In the genomic region with DNA sequence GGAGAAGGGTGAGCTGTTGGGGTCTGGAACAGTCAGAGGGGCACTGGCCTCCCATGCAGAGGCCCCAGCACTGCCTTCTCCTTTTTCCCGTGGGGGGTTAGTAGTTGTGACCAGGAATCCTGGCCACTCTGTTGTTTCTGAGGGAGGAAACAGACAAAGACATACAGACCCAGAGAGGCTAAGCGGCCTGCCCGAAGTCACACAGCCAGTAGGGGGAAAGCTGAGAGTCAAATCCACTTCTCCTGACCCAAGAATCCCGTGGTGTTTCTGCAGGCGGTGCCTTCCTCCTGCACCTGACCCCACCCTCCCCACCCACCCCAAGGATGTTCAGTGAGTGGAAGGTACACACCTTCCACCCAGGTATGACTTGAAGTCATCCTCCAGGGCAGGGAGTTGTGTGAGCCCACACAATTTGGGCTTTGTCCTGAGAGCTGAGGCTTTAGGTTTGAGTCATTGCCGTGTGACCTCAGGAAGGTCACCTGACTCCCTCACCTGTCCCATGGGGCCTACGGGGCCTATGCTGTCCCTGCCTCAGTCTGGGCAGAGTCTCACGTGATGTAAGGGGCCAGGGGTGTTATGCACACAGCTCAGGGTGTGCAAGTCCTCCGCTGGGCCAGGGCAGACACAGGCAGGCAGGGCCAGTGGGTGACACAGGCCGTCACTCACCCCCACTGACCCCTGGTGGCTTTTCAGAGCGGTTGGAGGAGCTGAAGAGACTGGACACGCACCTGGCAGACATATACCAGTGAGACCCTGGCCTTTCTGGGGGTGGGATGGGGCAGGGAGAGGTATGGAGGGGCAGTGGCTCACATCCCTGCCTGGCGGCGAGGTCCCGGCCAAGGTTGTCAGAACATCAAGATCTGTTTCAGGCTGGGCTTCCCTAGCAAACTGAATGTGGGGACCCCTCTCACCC, we compare ENCODE assay signal across 1 cellular context.
TF ChIP-seq lines count a peak whose summit lies in the region.

No MANE protein-coding gene starts in this region.

TF ChIP-seq in HepG2, 621 proteins besides CTCF, POLR2A, EP300 and RAD21 (continued from another document and continues in another):
- TF ChIP-seq, protein P1, sequence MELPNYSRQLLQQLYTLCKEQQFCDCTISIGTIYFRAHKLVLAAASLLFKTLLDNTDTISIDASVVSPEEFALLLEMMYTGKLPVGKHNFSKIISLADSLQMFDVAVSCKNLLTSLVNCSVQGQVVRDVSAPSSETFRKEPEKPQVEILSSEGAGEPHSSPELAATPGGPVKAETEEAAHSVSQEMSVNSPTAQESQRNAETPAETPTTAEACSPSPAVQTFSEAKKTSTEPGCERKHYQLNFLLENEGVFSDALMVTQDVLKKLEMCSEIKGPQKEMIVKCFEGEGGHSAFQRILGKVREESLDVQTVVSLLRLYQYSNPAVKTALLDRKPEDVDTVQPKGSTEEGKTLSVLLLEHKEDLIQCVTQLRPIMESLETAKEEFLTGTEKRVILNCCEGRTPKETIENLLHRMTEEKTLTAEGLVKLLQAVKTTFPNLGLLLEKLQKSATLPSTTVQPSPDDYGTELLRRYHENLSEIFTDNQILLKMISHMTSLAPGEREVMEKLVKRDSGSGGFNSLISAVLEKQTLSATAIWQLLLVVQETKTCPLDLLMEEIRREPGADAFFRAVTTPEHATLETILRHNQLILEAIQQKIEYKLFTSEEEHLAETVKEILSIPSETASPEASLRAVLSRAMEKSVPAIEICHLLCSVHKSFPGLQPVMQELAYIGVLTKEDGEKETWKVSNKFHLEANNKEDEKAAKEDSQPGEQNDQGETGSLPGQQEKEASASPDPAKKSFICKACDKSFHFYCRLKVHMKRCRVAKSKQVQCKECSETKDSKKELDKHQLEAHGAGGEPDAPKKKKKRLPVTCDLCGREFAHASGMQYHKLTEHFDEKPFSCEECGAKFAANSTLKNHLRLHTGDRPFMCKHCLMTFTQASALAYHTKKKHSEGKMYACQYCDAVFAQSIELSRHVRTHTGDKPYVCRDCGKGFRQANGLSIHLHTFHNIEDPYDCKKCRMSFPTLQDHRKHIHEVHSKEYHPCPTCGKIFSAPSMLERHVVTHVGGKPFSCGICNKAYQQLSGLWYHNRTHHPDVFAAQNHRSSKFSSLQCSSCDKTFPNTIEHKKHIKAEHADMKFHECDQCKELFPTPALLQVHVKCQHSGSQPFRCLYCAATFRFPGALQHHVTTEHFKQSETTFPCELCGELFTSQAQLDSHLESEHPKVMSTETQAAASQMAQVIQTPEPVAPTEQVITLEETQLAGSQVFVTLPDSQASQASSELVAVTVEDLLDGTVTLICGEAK (IDR thresholded peaks at IDR 0.05) = no peak
- TF ChIP-seq, protein P1 (CRISPR knock-in tag; IDR thresholded peaks at IDR 0.05) = no peak
- TF ChIP-seq, protein P2, sequence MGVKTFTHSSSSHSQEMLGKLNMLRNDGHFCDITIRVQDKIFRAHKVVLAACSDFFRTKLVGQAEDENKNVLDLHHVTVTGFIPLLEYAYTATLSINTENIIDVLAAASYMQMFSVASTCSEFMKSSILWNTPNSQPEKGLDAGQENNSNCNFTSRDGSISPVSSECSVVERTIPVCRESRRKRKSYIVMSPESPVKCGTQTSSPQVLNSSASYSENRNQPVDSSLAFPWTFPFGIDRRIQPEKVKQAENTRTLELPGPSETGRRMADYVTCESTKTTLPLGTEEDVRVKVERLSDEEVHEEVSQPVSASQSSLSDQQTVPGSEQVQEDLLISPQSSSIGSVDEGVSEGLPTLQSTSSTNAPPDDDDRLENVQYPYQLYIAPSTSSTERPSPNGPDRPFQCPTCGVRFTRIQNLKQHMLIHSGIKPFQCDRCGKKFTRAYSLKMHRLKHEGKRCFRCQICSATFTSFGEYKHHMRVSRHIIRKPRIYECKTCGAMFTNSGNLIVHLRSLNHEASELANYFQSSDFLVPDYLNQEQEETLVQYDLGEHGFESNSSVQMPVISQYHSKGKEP (CRISPR knock-in tag; IDR thresholded peaks at IDR 0.05) = 0 out of 2 replicates have a peak, but pooled peaks have one; percentile 4
- TF ChIP-seq KLF9 (CRISPR knock-in tag; IDR thresholded peaks at IDR 0.05; ENCODE audit: low read depth) (no peak), MED13 (CRISPR knock-in tag; IDR thresholded peaks at IDR 0.05) (no peak), ONECUT2 (CRISPR knock-in tag; IDR thresholded peaks at IDR 0.05) (no peak), FOXO1 (CRISPR knock-in tag; IDR thresholded peaks at IDR 0.05) (no peak), HDAC2 (CRISPR knock-in tag; IDR thresholded peaks at IDR 0.05) (peak; percentile 16; the same call in 1 of the 2 replicates), TBL1XR1 (IDR thresholded peaks at IDR 0.05; ENCODE audit: borderline replicate concordance, low read length, partially characterized antibody) (no peak), SMAD1 (CRISPR knock-in tag; IDR thresholded peaks at IDR 0.05; ENCODE audit: borderline replicate concordance, low read depth) (no peak), ZNF33A (CRISPR knock-in tag; IDR thresholded peaks at IDR 0.05; ENCODE audit: borderline replicate concordance) (no peak), ZNF34 (CRISPR knock-in tag; IDR thresholded peaks at IDR 0.05; ENCODE audit: borderline replicate concordance) (no peak), ZNF776 (CRISPR knock-in tag; IDR thresholded peaks at IDR 0.05) (0 out of 2 replicates have a peak, but pooled peaks have one; percentile 54), ZSCAN20 (CRISPR knock-in tag; IDR thresholded peaks at IDR 0.05; ENCODE audit: borderline replicate concordance) (no peak), CCAR2 (optimal IDR thresholded peaks at IDR 0.05; ENCODE audit: low read depth, low read length) (no peak), MATR3 (CRISPR knock-in tag; IDR thresholded peaks at IDR 0.05) (no peak; the same call in 1 of the 2 replicates), RNF2 (conservative IDR thresholded peaks at IDR 0.05; ENCODE audit: low read depth) (no peak; the same call in 1 of the 2 replicates), NR2F2 (IDR thresholded peaks at IDR 0.05; ENCODE audit: borderline replicate concordance, low read depth) (no peak; the same call in 1 of the 2 replicates), ZNF260 (CRISPR knock-in tag; IDR thresholded peaks at IDR 0.05; ENCODE audit: borderline replicate concordance, low read depth) (0 out of 2 replicates have a peak, but pooled peaks have one; percentile 31)
- TF ChIP-seq, protein P3, sequence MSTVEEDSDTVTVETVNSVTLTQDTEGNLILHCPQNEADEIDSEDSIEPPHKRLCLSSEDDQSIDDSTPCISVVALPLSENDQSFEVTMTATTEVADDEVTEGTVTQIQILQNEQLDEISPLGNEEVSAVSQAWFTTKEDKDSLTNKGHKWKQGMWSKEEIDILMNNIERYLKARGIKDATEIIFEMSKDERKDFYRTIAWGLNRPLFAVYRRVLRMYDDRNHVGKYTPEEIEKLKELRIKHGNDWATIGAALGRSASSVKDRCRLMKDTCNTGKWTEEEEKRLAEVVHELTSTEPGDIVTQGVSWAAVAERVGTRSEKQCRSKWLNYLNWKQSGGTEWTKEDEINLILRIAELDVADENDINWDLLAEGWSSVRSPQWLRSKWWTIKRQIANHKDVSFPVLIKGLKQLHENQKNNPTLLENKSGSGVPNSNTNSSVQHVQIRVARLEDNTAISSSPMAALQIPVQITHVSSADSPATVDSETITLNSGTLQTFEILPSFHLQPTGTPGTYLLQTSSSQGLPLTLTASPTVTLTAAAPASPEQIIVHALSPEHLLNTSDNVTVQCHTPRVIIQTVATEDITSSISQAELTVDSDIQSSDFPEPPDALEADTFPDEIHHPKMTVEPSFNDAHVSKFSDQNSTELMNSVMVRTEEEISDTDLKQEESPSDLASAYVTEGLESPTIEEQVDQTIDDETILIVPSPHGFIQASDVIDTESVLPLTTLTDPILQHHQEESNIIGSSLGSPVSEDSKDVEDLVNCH (CRISPR knock-in tag; IDR thresholded peaks at IDR 0.05) = no peak
- TF ChIP-seq, protein P4, sequence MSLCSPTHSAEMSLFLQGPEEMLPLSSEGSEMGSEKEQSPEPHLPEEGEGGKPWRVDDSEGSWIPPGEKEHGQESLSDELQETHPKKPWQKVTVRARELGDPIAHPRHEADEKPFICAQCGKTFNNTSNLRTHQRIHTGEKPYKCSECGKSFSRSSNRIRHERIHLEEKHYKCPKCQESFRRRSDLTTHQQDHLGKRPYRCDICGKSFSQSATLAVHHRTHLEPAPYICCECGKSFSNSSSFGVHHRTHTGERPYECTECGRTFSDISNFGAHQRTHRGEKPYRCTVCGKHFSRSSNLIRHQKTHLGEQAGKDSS (CRISPR knock-in tag; IDR thresholded peaks at IDR 0.05; ENCODE audit: borderline replicate concordance, low read depth) = no peak; the same call in 1 of the 2 replicates
- TF ChIP-seq, protein P5, sequence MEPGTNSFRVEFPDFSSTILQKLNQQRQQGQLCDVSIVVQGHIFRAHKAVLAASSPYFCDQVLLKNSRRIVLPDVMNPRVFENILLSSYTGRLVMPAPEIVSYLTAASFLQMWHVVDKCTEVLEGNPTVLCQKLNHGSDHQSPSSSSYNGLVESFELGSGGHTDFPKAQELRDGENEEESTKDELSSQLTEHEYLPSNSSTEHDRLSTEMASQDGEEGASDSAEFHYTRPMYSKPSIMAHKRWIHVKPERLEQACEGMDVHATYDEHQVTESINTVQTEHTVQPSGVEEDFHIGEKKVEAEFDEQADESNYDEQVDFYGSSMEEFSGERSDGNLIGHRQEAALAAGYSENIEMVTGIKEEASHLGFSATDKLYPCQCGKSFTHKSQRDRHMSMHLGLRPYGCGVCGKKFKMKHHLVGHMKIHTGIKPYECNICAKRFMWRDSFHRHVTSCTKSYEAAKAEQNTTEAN (CRISPR knock-in tag; conservative IDR thresholded peaks at IDR 0.05) = no peak
- TF ChIP-seq, protein P6, sequence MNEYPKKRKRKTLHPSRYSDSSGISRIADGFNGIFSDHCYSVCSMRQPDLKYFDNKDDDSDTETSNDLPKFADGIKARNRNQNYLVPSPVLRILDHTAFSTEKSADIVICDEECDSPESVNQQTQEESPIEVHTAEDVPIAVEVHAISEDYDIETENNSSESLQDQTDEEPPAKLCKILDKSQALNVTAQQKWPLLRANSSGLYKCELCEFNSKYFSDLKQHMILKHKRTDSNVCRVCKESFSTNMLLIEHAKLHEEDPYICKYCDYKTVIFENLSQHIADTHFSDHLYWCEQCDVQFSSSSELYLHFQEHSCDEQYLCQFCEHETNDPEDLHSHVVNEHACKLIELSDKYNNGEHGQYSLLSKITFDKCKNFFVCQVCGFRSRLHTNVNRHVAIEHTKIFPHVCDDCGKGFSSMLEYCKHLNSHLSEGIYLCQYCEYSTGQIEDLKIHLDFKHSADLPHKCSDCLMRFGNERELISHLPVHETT (CRISPR knock-in tag; conservative IDR thresholded peaks at IDR 0.05) = no peak
- TF ChIP-seq, protein P7, sequence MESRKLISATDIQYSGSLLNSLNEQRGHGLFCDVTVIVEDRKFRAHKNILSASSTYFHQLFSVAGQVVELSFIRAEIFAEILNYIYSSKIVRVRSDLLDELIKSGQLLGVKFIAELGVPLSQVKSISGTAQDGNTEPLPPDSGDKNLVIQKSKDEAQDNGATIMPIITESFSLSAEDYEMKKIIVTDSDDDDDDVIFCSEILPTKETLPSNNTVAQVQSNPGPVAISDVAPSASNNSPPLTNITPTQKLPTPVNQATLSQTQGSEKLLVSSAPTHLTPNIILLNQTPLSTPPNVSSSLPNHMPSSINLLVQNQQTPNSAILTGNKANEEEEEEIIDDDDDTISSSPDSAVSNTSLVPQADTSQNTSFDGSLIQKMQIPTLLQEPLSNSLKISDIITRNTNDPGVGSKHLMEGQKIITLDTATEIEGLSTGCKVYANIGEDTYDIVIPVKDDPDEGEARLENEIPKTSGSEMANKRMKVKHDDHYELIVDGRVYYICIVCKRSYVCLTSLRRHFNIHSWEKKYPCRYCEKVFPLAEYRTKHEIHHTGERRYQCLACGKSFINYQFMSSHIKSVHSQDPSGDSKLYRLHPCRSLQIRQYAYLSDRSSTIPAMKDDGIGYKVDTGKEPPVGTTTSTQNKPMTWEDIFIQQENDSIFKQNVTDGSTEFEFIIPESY (CRISPR knock-in tag; IDR thresholded peaks at IDR 0.05) = 0 out of 2 replicates have a peak, but pooled peaks have one; percentile 14
